Comparison of ENCODE assay signal across 8 cellular contexts in genomic region chr2:96344011-96344410, GRCh38. TPM values are rescaled to one million over a fixed set of nuclear protein-coding genes. Genes with fewer than 3 reads are reported as not detected.
DNase-seq lines count a peak whose midpoint lies in the region; ATAC-seq lines count a peak whose summit lies in the region.

No MANE protein-coding gene starts in this region.

- no peak overlapping the region for H3K27ac Mint-ChIP-seq in activated naive CD4-positive, alpha-beta T cell treated with anti-CD3 and anti-CD28 coated beads for 36 hours
- no peak overlapping the region for H3K27ac Mint-ChIP-seq in stimulated activated naive CD8-positive, alpha-beta T cell treated with anti-CD3 and anti-CD28 coated beads, Interleukin-15, amount 100 ng/mL, for 72 hours

- WGBS in neuronal stem cell (ENCODE audit: extremely low coverage in 2 of 2, insufficient read length in 2 of 2, insufficient replicate concordance in 1 of 2), 2 donors = no CpG with 5 or more reads among the region's 5 CpGs

- H3K4me2 ChIP-seq in neuronal stem cell (ENCODE audit: insufficient read depth, low read length, poor library complexity, severe bottlenecking) = no peak overlapping the region

- no peak overlapping the region for H2AK5ac ChIP-seq in neuronal stem cell (ENCODE audit: low read depth, low read length)

- no peaks in the 10 kb centered on the region for H3K4me1 ChIP-seq in neuronal stem cell (ENCODE audit: control insufficient read depth in 2 of 2, insufficient read depth in 1 of 2, low read depth in 1 of 2, low read length in 2 of 2)

- no peaks in the 10 kb centered on the region for H3K9me3 Mint-ChIP-seq in activated naive CD4-positive, alpha-beta T cell treated with anti-CD3 and anti-CD28 coated beads for 36 hours
- H3K9me3 Mint-ChIP-seq in stimulated activated naive CD8-positive, alpha-beta T cell treated with anti-CD3 and anti-CD28 coated beads, Interleukin-15, amount 100 ng/mL, for 72 hours = no peaks in the 10 kb centered on the region

- no peak overlapping the region for H2BK5ac ChIP-seq in neuronal stem cell (ENCODE audit: low read length)

- ATAC-seq in HG03354 (IDR thresholded peaks at IDR 0.05; ENCODE audit: poor library complexity, severe bottlenecking, unreplicated experiment) = peak; percentile 82
- ATAC-seq in stimulated activated naive CD8-positive, alpha-beta T cell treated with anti-CD3 and anti-CD28 coated beads, Interleukin-15, amount 100 ng/mL, for 72 hours = peak; percentile 72
- ATAC-seq in GM21360 (IDR thresholded peaks at IDR 0.05; ENCODE audit: unreplicated experiment) = no peak

- peaks cover 77% of the 10 kb centered on the region for H3K36me3 Mint-ChIP-seq in activated naive CD4-positive, alpha-beta T cell treated with anti-CD3 and anti-CD28 coated beads for 36 hours (ENCODE audit: low read depth)

- no peak overlapping the region for H2BK15ac ChIP-seq in neuronal stem cell (ENCODE audit: low read length)

- no peaks in the 10 kb centered on the region for H3K9me3 ChIP-seq in neuronal stem cell (replicated peaks in 1 of 2; ENCODE audit: control insufficient read depth in 2 of 2, insufficient read depth in 1 of 2, low read depth in 1 of 2, low read length in 2 of 2)

- CTCF ChIA-PET in activated naive CD4-positive, alpha-beta T cell treated with anti-CD3 and anti-CD28 coated beads for 36 hours (lab: Charles Lee) = no interaction called here

- peaks cover 40 to 96% of the 10 kb centered on the region in 2 donors for H3K36me3 ChIP-seq in neuronal stem cell (replicated peaks in 1 of 2; ENCODE audit: control insufficient read depth in 2 of 2, insufficient read depth in 2 of 2, low read length in 2 of 2)

- H3K18ac ChIP-seq in neuronal stem cell (ENCODE audit: low read length) = no peak overlapping the region

- no peak overlapping the region for H4K8ac ChIP-seq in neuronal stem cell (ENCODE audit: low read depth, low read length)

- DNase-seq in activated naive CD4-positive, alpha-beta T cell treated with anti-CD3 and anti-CD28 coated beads for 36 hours = peak; percentile 17
- DNase-seq in activated naive CD4-positive, alpha-beta T cell treated with anti-CD3 and anti-CD28 coated beads, Interleukin-2, amount 50 U/mL, for 16 hours = no peak
- DNase-seq in activated gamma-delta T cell treated with anti-CD3 and anti-CD28 coated beads, Interleukin-2, amount 50 U/mL, for 16 hours (ENCODE audit: low read depth) = peak; percentile 27
- DNase-seq in stimulated activated naive CD8-positive, alpha-beta T cell treated with anti-CD3 and anti-CD28 coated beads, Interleukin-15, amount 100 ng/mL, for 72 hours = no peak
- DNase-seq in NCI-H1092 treated with DMSO at 0.1 percent for 48 hours (lab: John Stamatoyannopoulos, UW) (no peak), neuronal stem cell (ENCODE audit: low spot score) (no peak)

- no peak overlapping the region for H3K9ac ChIP-seq in neuronal stem cell (ENCODE audit: low read depth, low read length, poor library complexity)

- no peak overlapping the region for H3K27ac ChIP-seq in neuronal stem cell (replicated peaks; ENCODE audit: low read length)

- H3K27me3 Mint-ChIP-seq in activated naive CD4-positive, alpha-beta T cell treated with anti-CD3 and anti-CD28 coated beads for 36 hours (ENCODE audit: low read depth) = no peaks in the 10 kb centered on the region
- no peaks in the 10 kb centered on the region for H3K27me3 Mint-ChIP-seq in stimulated activated naive CD8-positive, alpha-beta T cell treated with anti-CD3 and anti-CD28 coated beads, Interleukin-15, amount 100 ng/mL, for 72 hours

- no peaks in the 10 kb centered on the region for H3K27me3 ChIP-seq in neuronal stem cell (ENCODE audit: control insufficient read depth in 3 of 3, insufficient read depth in 3 of 3, low read depth in 1 of 3, low read length in 3 of 3)

- H2BK12ac ChIP-seq in neuronal stem cell (ENCODE audit: low read length) = no peak overlapping the region

- H4K91ac ChIP-seq in neuronal stem cell (ENCODE audit: low read depth, low read length, poor library complexity) = no peak overlapping the region

- no peak overlapping the region for H3K23ac ChIP-seq in neuronal stem cell (ENCODE audit: low read depth, low read length, poor library complexity)

- H3K4me3 Mint-ChIP-seq in activated naive CD4-positive, alpha-beta T cell treated with anti-CD3 and anti-CD28 coated beads for 36 hours = no peak overlapping the region
- no peak overlapping the region for H3K4me3 Mint-ChIP-seq in stimulated activated naive CD8-positive, alpha-beta T cell treated with anti-CD3 and anti-CD28 coated beads, Interleukin-15, amount 100 ng/mL, for 72 hours

- no peak overlapping the region for H3K14ac ChIP-seq in neuronal stem cell (ENCODE audit: low read length)

- no peak overlapping the region for H2AFZ ChIP-seq in neuronal stem cell (ENCODE audit: low read length)

- intact Hi-C loops in activated naive CD4-positive, alpha-beta T cell treated with anti-CD3 and anti-CD28 coated beads for 36 hours (cut with micrococcal nuclease) = no loop called here

- peaks cover 29% of the 10 kb centered on the region for H3K4me1 Mint-ChIP-seq in activated naive CD4-positive, alpha-beta T cell treated with anti-CD3 and anti-CD28 coated beads for 36 hours (ENCODE audit: low read depth)
- peaks cover 30% of the 10 kb centered on the region for H3K4me1 Mint-ChIP-seq in stimulated activated naive CD8-positive, alpha-beta T cell treated with anti-CD3 and anti-CD28 coated beads, Interleukin-15, amount 100 ng/mL, for 72 hours

- no peak overlapping the region for H2BK120ac ChIP-seq in neuronal stem cell (ENCODE audit: low read depth, low read length)

- no peak overlapping the region for H3K4ac ChIP-seq in neuronal stem cell (ENCODE audit: low read length)

- H3K4me3 ChIP-seq in neuronal stem cell (ENCODE audit: low read length in 2 of 2) = no peak overlapping the region

- peaks cover 3% of the 10 kb centered on the region for H3K79me1 ChIP-seq in neuronal stem cell (ENCODE audit: low read depth, low read length)

RNA-seq across cellular contexts. Expression of gene NCAPH, which starts 8.4 kb away (rescaled TPM):
- 10 to 100 TPM; 78.6 to 79.2 TPM for total RNA-seq in activated naive CD4-positive, alpha-beta T cell treated with anti-CD3 and anti-CD28 coated beads for 36 hours
- polyA plus RNA-seq in neuronal stem cell (2013, experiment 1 of 2) = 46.7 TPM
- polyA plus RNA-seq in neuronal stem cell (2013, experiment 2 of 2) = 46.2 TPM

RNA-seq across cellular contexts. Expression of gene ITPRIPL1, which starts 18.9 kb away (rescaled TPM):
- 10 to 100 TPM; 13.3 to 13.4 TPM for total RNA-seq in activated naive CD4-positive, alpha-beta T cell treated with anti-CD3 and anti-CD28 coated beads for 36 hours
- polyA plus RNA-seq in neuronal stem cell (2013, experiment 1 of 2) = 4.8 TPM
- polyA plus RNA-seq in neuronal stem cell (2013, experiment 2 of 2) = 4.3 TPM

RNA-seq across cellular contexts. Expression of gene SNRNP200, which starts 38.7 kb away (rescaled TPM):
- 100 to 1,000 TPM; 179 to 181 TPM for total RNA-seq in activated naive CD4-positive, alpha-beta T cell treated with anti-CD3 and anti-CD28 coated beads for 36 hours
- polyA plus RNA-seq in neuronal stem cell (2013, experiment 1 of 2) = 80.4 TPM
- 79.4 TPM for polyA plus RNA-seq in neuronal stem cell (2013, experiment 2 of 2)

Comparison
In these comparisons a context has a peak if more than half of its experiments do, and no peak if none do; other contexts are left out.
1. DNase-seq: peak in activated naive CD4-positive, alpha-beta T cell treated with anti-CD3 and anti-CD28 coated beads for 36 hours (single experiment) and activated gamma-delta T cell treated with anti-CD3 and anti-CD28 coated beads, Interleukin-2, amount 50 U/mL, for 16 hours (single experiment); none in activated naive CD4-positive, alpha-beta T cell treated with anti-CD3 and anti-CD28 coated beads, Interleukin-2, amount 50 U/mL, for 16 hours (single experiment), stimulated activated naive CD8-positive, alpha-beta T cell treated with anti-CD3 and anti-CD28 coated beads, Interleukin-15, amount 100 ng/mL, for 72 hours (0 of 2), NCI-H1092 treated with DMSO at 0.1 percent for 48 hours (single experiment) and neuronal stem cell (single experiment).